In genomic region chr1:16243936-16244649, GRCh38 we compare ENCODE assay signal across 1 cellular context.
TF ChIP-seq lines count a peak whose summit lies in the region.

No MANE protein-coding gene starts in this region.

TF ChIP-seq in H1, 55 proteins besides CTCF, POLR2A, EP300 and RAD21 (continued from another document):
- no peak for TF ChIP-seq SP4 (IDR thresholded peaks at IDR 0.05; ENCODE audit: low read length)
- TF ChIP-seq ZNF274 (IDR thresholded peaks at IDR 0.05; ENCODE audit: borderline replicate concordance, extremely low read depth, low read length): no peak
- TF ChIP-seq SUZ12 (IDR thresholded peaks at IDR 0.05; ENCODE audit: low read length): no peak
- no peak for TF ChIP-seq HDAC2 (IDR thresholded peaks at IDR 0.05; ENCODE audit: borderline replicate concordance in 1 of 2, low read depth in 2 of 2, low read length in 2 of 2)
- no peak for TF ChIP-seq EZH2 (IDR thresholded peaks at IDR 0.05; ENCODE audit: low read depth, low read length, severe bottlenecking)
